In the genomic region with DNA sequence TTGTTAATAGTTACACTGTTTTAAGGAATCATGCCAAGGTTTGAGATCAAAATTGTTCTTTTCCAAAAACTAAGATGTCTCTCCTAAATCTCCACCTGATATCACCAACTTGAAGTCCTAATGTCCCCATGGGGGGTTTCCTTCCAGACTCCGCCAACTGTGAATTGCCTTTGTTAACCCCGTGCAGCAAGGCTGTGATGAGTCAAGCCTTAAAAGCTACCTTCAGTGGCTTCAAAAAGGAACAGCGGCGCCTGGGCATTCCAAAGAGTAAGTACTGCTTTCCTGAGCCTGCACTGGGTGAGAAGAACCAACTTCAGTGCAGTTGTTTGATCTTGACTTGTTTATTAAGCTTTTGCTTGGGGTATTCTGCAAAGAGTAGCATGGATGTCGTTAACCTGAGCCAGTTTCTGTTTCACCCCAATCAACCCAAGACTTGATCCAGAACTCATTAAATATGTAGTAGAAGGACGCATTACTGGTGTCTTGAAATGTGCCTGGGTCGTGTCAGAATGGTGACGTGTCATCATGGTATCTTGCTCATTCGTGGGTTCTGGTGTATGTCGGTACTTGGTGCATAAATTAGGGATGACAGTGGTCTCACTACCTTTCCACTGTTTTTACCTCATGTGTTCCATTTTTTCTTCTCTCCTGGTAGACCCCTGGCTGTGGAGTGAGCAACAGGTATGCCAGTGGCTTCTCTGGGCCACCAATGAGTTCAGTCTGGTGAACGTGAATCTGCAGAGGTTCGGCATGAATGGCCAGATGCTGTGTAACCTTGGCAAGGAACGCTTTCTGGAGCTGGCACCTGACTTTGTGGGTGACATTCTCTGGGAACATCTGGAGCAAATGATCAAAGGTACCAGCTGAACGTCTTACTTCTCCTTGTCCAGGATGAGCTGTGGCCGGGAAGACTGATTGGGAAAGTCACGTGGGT, we compare ENCODE assay signal across 12 cellular contexts. TPM values are rescaled to one million over a fixed set of nuclear protein-coding genes. Genes with fewer than 3 reads are reported as not detected.
DNase-seq lines count a peak whose midpoint lies in the region; ATAC-seq and TF ChIP-seq lines count a peak whose summit lies in the region.
"Had no signal": no experiment of that assay in that cellular context is flagged by ENCODE, and none has a peak within 500 bp of the region (broad histone marks: within the 10 kb centered on the region; RNA-seq: fewer than 3 reads in every experiment).

No MANE protein-coding gene starts in this region.

- intact Hi-C loops in vagina (cut with DNase I): no loop called here

- H3K4me3 ChIP-seq in coronary artery: no peak overlapping the region
- no peak overlapping the region for H3K4me3 ChIP-seq in mesendoderm (ENCODE audit: low read length)
- H3K4me3 ChIP-seq in vagina: no peak overlapping the region

- H3K4me2 ChIP-seq in mesendoderm (ENCODE audit: low read length): no peak overlapping the region

- peak overlapping the region; percentile 28 for H2BK15ac ChIP-seq in mesendoderm (replicated peaks; ENCODE audit: low read depth)

- peaks cover 97% of the 10 kb centered on the region for H3K36me3 Mint-ChIP-seq in activated T-cell treated with anti-CD3 and anti-CD28 coated beads, Interleukin-2, amount 50 U/mL, for 24 hours (ENCODE audit: low read depth)
- peaks cover 69% of the 10 kb centered on the region for H3K36me3 Mint-ChIP-seq in activated T-cell treated with anti-CD3 and anti-CD28 coated beads, Interleukin-2, amount 50 U/mL, for 4 hours (ENCODE audit: insufficient read depth)

- peak overlapping the region; percentile 35 for H2AK5ac ChIP-seq in mesendoderm (ENCODE audit: low read length)

- no peak overlapping the region for H3K27ac ChIP-seq in coronary artery
- H3K27ac ChIP-seq in mesendoderm (ENCODE audit: low read depth, low read length): peak overlapping the region; percentile 77
- H3K27ac ChIP-seq in vagina: peak overlapping the region; percentile 33

- H3K27me3 ChIP-seq in mesendoderm (ENCODE audit: insufficient read depth, low read length, poor library complexity): no peaks in the 10 kb centered on the region
- H3K27me3 ChIP-seq in vagina: no peaks in the 10 kb centered on the region

- peak overlapping the region; percentile 9 for H3K27ac Mint-ChIP-seq in activated T-cell treated with anti-CD3 and anti-CD28 coated beads, Interleukin-2, amount 50 U/mL, for 24 hours
- H3K27ac Mint-ChIP-seq: T-helper 2 cell treated with Interferon-gamma antibody and Interleukin-4, amounts not matched to agents 5 μg/mL and 100 μg/mL, for 36 hours had no signal

- peaks cover 29% of the 10 kb centered on the region for H3K36me3 ChIP-seq in mesendoderm (ENCODE audit: control insufficient read depth, insufficient read depth, low read length)
- peaks cover 3 to 91% of the 10 kb centered on the region in 2 donors for H3K36me3 ChIP-seq in vagina

- peak overlapping the region; percentile 61 for H3K56ac ChIP-seq in mesendoderm (ENCODE audit: low read length)

- peak overlapping the region; percentile 85 for H3K18ac ChIP-seq in mesendoderm (ENCODE audit: low read length)

- peak overlapping the region; percentile 62 for H3K4ac ChIP-seq in mesendoderm (ENCODE audit: low read depth, low read length)

- no peak overlapping the region for H2BK120ac ChIP-seq in mesendoderm (ENCODE audit: low read depth, low read length)

- peak overlapping the region; percentile 87 for H2BK5ac ChIP-seq in mesendoderm (ENCODE audit: low read length)

- TF ChIP-seq CTCF in coronary artery (IDR thresholded peaks at IDR 0.05): no peak
- no peak for TF ChIP-seq CTCF in vagina (IDR thresholded peaks at IDR 0.05)

- no peak overlapping the region for H3K4me3 Mint-ChIP-seq in activated T-cell treated with anti-CD3 and anti-CD28 coated beads, Interleukin-2, amount 50 U/mL, for 24 hours
- H3K4me3 Mint-ChIP-seq in activated T-cell treated with anti-CD3 and anti-CD28 coated beads, Interleukin-2, amount 50 U/mL, for 4 hours: no peak overlapping the region
- H3K4me3 Mint-ChIP-seq: activated CD4-positive, alpha-beta T cell treated with anti-CD3 and anti-CD28 coated beads, Interleukin-2, amount 10 ng/mL, durations not matched to agents 24 days and 14 days; immature natural killer cell; T-helper 2 cell treated with Interferon-gamma antibody and Interleukin-4, amounts not matched to agents 5 μg/mL and 100 μg/mL, for 36 hours had no signal

- no peak for ATAC-seq in activated T-cell treated with anti-CD3 and anti-CD28 coated beads, Interleukin-2, amount 50 U/mL, for 4 hours
- no peak for ATAC-seq in GM21576 (IDR thresholded peaks at IDR 0.05; ENCODE audit: unreplicated experiment)

- H3K23ac ChIP-seq in mesendoderm (ENCODE audit: low read length): no peak overlapping the region

- DNase-seq in activated T-cell treated with anti-CD3 and anti-CD28 coated beads, Interleukin-2, amount 50 U/mL, for 24 hours: no peak
- no peak for DNase-seq in activated T-cell treated with anti-CD3 and anti-CD28 coated beads, Interleukin-2, amount 50 U/mL, for 4 hours
- DNase-seq in coronary artery (ENCODE audit: low spot score) (peak; percentile 67), mesendoderm (peak; percentile 98), vagina (ENCODE audit: extremely low spot score in 2 of 2) (no peak), NCI-H2081 treated with DMSO at 0.1 percent for 48 hours (lab: John Stamatoyannopoulos, UW) (no peak), dedifferentiated amniotic fluid mesenchymal stem cell (ENCODE audit: extremely low spot score) (no peak)
- DNase-seq: activated CD4-positive, alpha-beta T cell treated with anti-CD3 and anti-CD28 coated beads, Interleukin-2, amount 10 ng/mL, durations not matched to agents 24 days and 14 days; immature natural killer cell; retina had no signal

- no peak overlapping the region for H4K8ac ChIP-seq in mesendoderm (ENCODE audit: low read depth, low read length)

- peak overlapping the region; percentile 31 for H3K9ac ChIP-seq in mesendoderm (ENCODE audit: low read length)

- no peaks in the 10 kb centered on the region for H3K9me3 Mint-ChIP-seq in activated T-cell treated with anti-CD3 and anti-CD28 coated beads, Interleukin-2, amount 50 U/mL, for 24 hours
- peaks cover 4% of the 10 kb centered on the region for H3K9me3 Mint-ChIP-seq in activated T-cell treated with anti-CD3 and anti-CD28 coated beads, Interleukin-2, amount 50 U/mL, for 4 hours
- H3K9me3 Mint-ChIP-seq: immature natural killer cell; T-helper 2 cell treated with Interferon-gamma antibody and Interleukin-4, amounts not matched to agents 5 μg/mL and 100 μg/mL, for 36 hours had no signal

- H3K4me1 Mint-ChIP-seq in activated T-cell treated with anti-CD3 and anti-CD28 coated beads, Interleukin-2, amount 50 U/mL, for 24 hours (ENCODE audit: low read depth): peaks cover 30% of the 10 kb centered on the region
- H3K4me1 Mint-ChIP-seq in activated T-cell treated with anti-CD3 and anti-CD28 coated beads, Interleukin-2, amount 50 U/mL, for 4 hours (ENCODE audit: low read depth): peaks cover 15% of the 10 kb centered on the region
- H3K4me1 Mint-ChIP-seq: immature natural killer cell had no signal

- H3K4me1 ChIP-seq in mesendoderm (ENCODE audit: control insufficient read depth, low read depth, low read length) (peaks cover 16% of the 10 kb centered on the region), vagina (peaks cover 42% of the 10 kb centered on the region)

- no CpG with 5 or more reads among the region's 16 CpGs for WGBS in mesendoderm (ENCODE audit: extremely low coverage, insufficient coverage, low lambda C conversion rate)

- no peaks in the 10 kb centered on the region for H3K27me3 Mint-ChIP-seq in activated T-cell treated with anti-CD3 and anti-CD28 coated beads, Interleukin-2, amount 50 U/mL, for 24 hours
- no peaks in the 10 kb centered on the region for H3K27me3 Mint-ChIP-seq in activated T-cell treated with anti-CD3 and anti-CD28 coated beads, Interleukin-2, amount 50 U/mL, for 4 hours (ENCODE audit: low read depth)
- H3K27me3 Mint-ChIP-seq: activated CD4-positive, alpha-beta T cell treated with anti-CD3 and anti-CD28 coated beads, Interleukin-2, amount 10 ng/mL, durations not matched to agents 24 days and 14 days had no signal

- H3K79me1 ChIP-seq in mesendoderm (ENCODE audit: low read length): peaks cover 13% of the 10 kb centered on the region

- H3K79me2 ChIP-seq in mesendoderm (ENCODE audit: control insufficient read depth, insufficient read depth, low read length): peaks cover 16% of the 10 kb centered on the region

- no peaks in the 10 kb centered on the region for H3K9me3 ChIP-seq in vagina

- H4K5ac ChIP-seq in mesendoderm (ENCODE audit: low read length): no peak overlapping the region

- TF ChIP-seq POLR2A in vagina (IDR thresholded peaks at IDR 0.05): no peak

RNA-seq across cellular contexts. Expression of gene ETS2, which starts 8.7 kb away (rescaled TPM):
- 10 to 100 TPM; 44.2 to 50.4 (median 48.3) TPM for total RNA-seq in activated T-cell treated with anti-CD3 and anti-CD28 coated beads, Interleukin-2, amount 50 U/mL, for 4 hours
- 54.1 TPM for polyA plus RNA-seq in mesendoderm (2013, experiment 1 of 2)
- polyA plus RNA-seq in mesendoderm (2013, experiment 2 of 2): 53.4 TPM
- 134 TPM for total RNA-seq in vagina

Comparison
In these comparisons a context has a peak if more than half of its experiments do, and no peak if none do; other contexts are left out.
1. DNase-seq: peak in coronary artery (single experiment) and mesendoderm (single experiment); none in activated T-cell treated with anti-CD3 and anti-CD28 coated beads, Interleukin-2, amount 50 U/mL, for 24 hours (single experiment), activated T-cell treated with anti-CD3 and anti-CD28 coated beads, Interleukin-2, amount 50 U/mL, for 4 hours (single experiment), vagina (0 of 2), NCI-H2081 treated with DMSO at 0.1 percent for 48 hours (single experiment) and dedifferentiated amniotic fluid mesenchymal stem cell (single experiment).
2. H3K27ac ChIP-seq: peak in mesendoderm (single experiment) and vagina (single experiment); none in coronary artery (0 of 2).